Comparison of ENCODE assay signal across 9 cellular contexts in genomic region chr2:128260239-128261138, GRCh38. TPM values are rescaled to one million over a fixed set of nuclear protein-coding genes. Genes with fewer than 3 reads are reported as not detected.
DNase-seq lines count a peak whose midpoint lies in the region; ATAC-seq, FAIRE-seq and TF ChIP-seq lines count a peak whose summit lies in the region.
"Had no signal": no experiment of that assay in that cellular context is flagged by ENCODE, and none has a peak within 500 bp of the region (broad histone marks: within the 10 kb centered on the region; RNA-seq: fewer than 3 reads in every experiment).

No MANE protein-coding gene starts in this region.

- H3K27ac ChIP-seq in A549: no peak overlapping the region
- peak overlapping the region; percentile 70 for H3K27ac ChIP-seq in esophagus (ENCODE audit: low read depth in 2 of 2, low read length in 1 of 2)
- no peak overlapping the region for H3K27ac ChIP-seq in effector memory CD4-positive, alpha-beta T cell (ENCODE audit: insufficient read depth, low read length, poor library complexity, severe bottlenecking)
- H3K27ac ChIP-seq: C4-2B had no signal

- TF ChIP-seq POLR2A in A549 (IDR thresholded peaks at IDR 0.05; ENCODE audit: low read length): no peak

- no peak overlapping the region for H3K4me2 ChIP-seq in A549

- H3K36me3 ChIP-seq in esophagus (ENCODE audit: control insufficient read depth in 2 of 2, insufficient read depth in 2 of 2, low read length in 1 of 2): peaks cover 0 to 4% of the 10 kb centered on the region in 2 donors
- no peaks in the 10 kb centered on the region for H3K36me3 ChIP-seq in effector memory CD4-positive, alpha-beta T cell (ENCODE audit: control insufficient read depth, insufficient read depth, low read length)

- peak; percentile 21 to 49; a peak in 4 of 6 replicates for ATAC-seq in A549
- ATAC-seq in GM18870 (IDR thresholded peaks at IDR 0.05; ENCODE audit: unreplicated experiment): no peak

- POLR2A ChIA-PET in A549 (lab: Yijun Ruan, JAX): no interaction called here

- no peaks in the 10 kb centered on the region for H3K27me3 ChIP-seq in esophagus (ENCODE audit: control insufficient read depth in 1 of 2, insufficient read depth in 2 of 2, low read length in 2 of 2)
- no peaks in the 10 kb centered on the region for H3K27me3 ChIP-seq in effector memory CD4-positive, alpha-beta T cell (replicated peaks; ENCODE audit: control insufficient read depth, insufficient read depth, low read length, poor library complexity, severe bottlenecking)

- 81% methylated on average over 16 of the region's 24 CpGs for whole genome bisulfite sequencing in A549 (ENCODE audit: missing lambda C conversion rate)
- 42 to 51% methylated on average over 24 of the region's 24 CpGs for WGBS in esophagus, 2 donors

- no peak for TF ChIP-seq CTCF in A549 (IDR thresholded peaks at IDR 0.05)

- no peak for TF ChIP-seq EP300 in A549 (IDR thresholded peaks at IDR 0.05)

- H3K9me3 ChIP-seq in A549 (no peaks in the 10 kb centered on the region), esophagus (ENCODE audit: control insufficient read depth in 2 of 2, insufficient read depth in 1 of 2, low read depth in 1 of 2, low read length in 1 of 2) (no peaks in the 10 kb centered on the region)
- no peaks in the 10 kb centered on the region for H3K9me3 ChIP-seq in effector memory CD4-positive, alpha-beta T cell (ENCODE audit: control insufficient read depth, low read length)

- CTCF ChIA-PET in A549 (lab: Yijun Ruan, JAX): interaction anchor here (0.6 kb wide), 1 partner anchor 449 kb away, joined by 3 read pairs; no protein-coding TSS in a partner anchor

- no peaks in the 10 kb centered on the region for H3K4me1 ChIP-seq in A549
- H3K4me1 ChIP-seq in esophagus (ENCODE audit: control insufficient read depth in 2 of 2, insufficient read depth in 2 of 2, low read length in 1 of 2): peaks cover 0 to 6% of the 10 kb centered on the region in 2 donors
- H3K4me1 ChIP-seq in effector memory CD4-positive, alpha-beta T cell (ENCODE audit: control insufficient read depth, insufficient read depth, low read length, poor library complexity, severe bottlenecking): no peaks in the 10 kb centered on the region

- FAIRE-seq in A549 (lab: Jason Lieb, UNC): no peak

- DNase-seq in A549 (ENCODE audit: low read depth in 1 of 2, low spot score in 1 of 2) (peak in 1 of 2 experiments; percentile 21), NCI-H69 (lab: John Stamatoyannopoulos, UW) (peak; percentile 1), mesenteric fat pad (ENCODE audit: low spot score) (peak; percentile 89), NCI-H1694 treated with DMSO at 0.1 percent for 48 hours (lab: John Stamatoyannopoulos, UW) (no peak), NCI-H146 (lab: John Stamatoyannopoulos, UW) (no peak)
- no peak for DNase-seq in effector memory CD4-positive, alpha-beta T cell

- H3K4me3 ChIP-seq in A549: no peak overlapping the region
- H3K4me3 ChIP-seq in esophagus (ENCODE audit: low read depth in 1 of 2, low read length in 2 of 2): no peak overlapping the region
- no peak overlapping the region for H3K4me3 ChIP-seq in effector memory CD4-positive, alpha-beta T cell (ENCODE audit: insufficient read depth, low read depth, low read length, poor library complexity, severe bottlenecking)

- TF ChIP-seq RAD21 in A549 (conservative IDR thresholded peaks at IDR 0.05 in 1 of 2, IDR thresholded peaks at IDR 0.05 in 1 of 2): no peak

TF ChIP-seq in A549, 52 proteins besides CTCF, POLR2A, EP300 and RAD21:
- TF ChIP-seq HMGXB4 (CRISPR knock-in tag; IDR thresholded peaks at IDR 0.05; ENCODE audit: borderline replicate concordance) (no peak), HOXB13 (CRISPR knock-in tag; IDR thresholded peaks at IDR 0.05; ENCODE audit: low read depth) (no peak), CBX2 (IDR thresholded peaks at IDR 0.05; ENCODE audit: borderline replicate concordance, low read depth) (no peak), CHD2 (IDR thresholded peaks at IDR 0.05; ENCODE audit: low read length, partially characterized antibody) (no peak)
TF ChIP-seq in A549: peak in this region for 0.

RNA-seq across cellular contexts. Expression of gene HS6ST1, which starts 58.2 kb away (rescaled TPM):
- polyA plus RNA-seq in A549 (2011; rRNA removed) (3.8 and 5.6 TPM in 2 replicates), A549 (2017; fragmentation: RNase III; extraction: RNeasy Plus Mini Kit Qiagen cat#74134 plus additional on column Dnase treatment) (10.5 to 11.9 TPM (median 11.6 TPM) in 3 replicates), esophagus (10 to 100 TPM; 23.1 to 29.9 TPM)
- polyA plus RNA-seq in A549 (2012; cell fraction: cytosol; rRNA removed): 5.8 and 9.7 TPM in 2 replicates
- polyA plus RNA-seq in A549 (2012; cell fraction: nucleus; rRNA removed): 10.0 and 11.0 TPM in 2 replicates
- polyA minus RNA-seq in A549 (2011; rRNA and poly(A)+ RNA removed): 6.0 and 6.7 TPM in 2 replicates
- total RNA-seq in mesenteric fat pad: 38.4 TPM

Comparison
In these comparisons a context has a peak if more than half of its experiments do, and no peak if none do; other contexts are left out.
1. DNase-seq: peak in NCI-H69 (single experiment) and mesenteric fat pad (single experiment); none in NCI-H1694 treated with DMSO at 0.1 percent for 48 hours (single experiment), NCI-H146 (single experiment) and effector memory CD4-positive, alpha-beta T cell (0 of 3).
2. H3K27ac ChIP-seq: peak in esophagus (2 of 2); none in A549 (0 of 2) and effector memory CD4-positive, alpha-beta T cell (single experiment).